ENCODE assay signal across 9 cellular contexts in genomic region chr17:16989230-16989952, GRCh38. TPM values are rescaled to one million over a fixed set of nuclear protein-coding genes. Genes with fewer than 3 reads are reported as not detected.
A peak's percentile ranks its signal among the peaks of the same experiment; 100 is the strongest.
DNase-seq lines count a peak whose midpoint lies in the region; ATAC-seq, FAIRE-seq and TF ChIP-seq lines count a peak whose summit lies in the region.
"Had no signal": no experiment of that assay in that cellular context is flagged by ENCODE, and none has a peak within 500 bp of the region (broad histone marks: within the 10 kb centered on the region; RNA-seq: fewer than 3 reads in every experiment).

No MANE protein-coding gene starts in this region.

- H3K4me1 ChIP-seq in ovary (ENCODE audit: insufficient read depth): no peaks in the 10 kb centered on the region

- TF ChIP-seq EP300 in ovary (IDR thresholded peaks at IDR 0.05): no peak

- no peaks in the 10 kb centered on the region for H3K36me3 ChIP-seq in ovary

- no peak for FAIRE-seq in RCC 7860 (lab: Jason Lieb, UNC)

- WGBS in ovary, 3 donors: 69 to 82% (median 81%) methylated on average over 12 of the region's 12 CpGs

- intact Hi-C loops in left colon (cut with DNase I, micrococcal nuclease): no loop called here
- intact Hi-C loops in ovary (cut with DNase I): no loop called here

- no peak overlapping the region for H3K27ac ChIP-seq in ovary

- TF ChIP-seq POLR2A in GM18505 (IDR thresholded peaks at IDR 0.05; ENCODE audit: borderline replicate concordance, extremely low read depth, insufficient read depth, insufficient read length) (peak; percentile 8), ovary (IDR thresholded peaks at IDR 0.05) (no peak)

- H3K27me3 ChIP-seq in ovary: no peaks in the 10 kb centered on the region

- no peak for TF ChIP-seq CTCF in ovary (IDR thresholded peaks at IDR 0.05)

- DNase-seq in Kasumi-1 (lab: John Stamatoyannopoulos, UW) (peak; percentile 1 to 23), left colon (peak; percentile 59 to 74), ovary (no peak), C1 segment of cervical spinal cord (lab: John Stamatoyannopoulos, UW) (no peak), RCC 7860 (ENCODE audit: low spot score) (no peak), NCI-H82 (lab: John Stamatoyannopoulos, UW) (no peak)

- peak; percentile 21 for ATAC-seq in GM18505 (IDR thresholded peaks at IDR 0.05; ENCODE audit: unreplicated experiment)
- peak; percentile 31 for ATAC-seq in GM21526 (IDR thresholded peaks at IDR 0.05; ENCODE audit: low FRiP score, unreplicated experiment)
- ATAC-seq in left colon: peak; percentile 87

- H3K4me3 ChIP-seq in ovary: no peak overlapping the region

- no peaks in the 10 kb centered on the region for H3K9me3 ChIP-seq in ovary

RNA-seq across cellular contexts. Expression of gene TNFRSF13B, which starts 17.5 kb away (rescaled TPM):
- total RNA-seq in left colon: 1 to 10 TPM in 1 of 2 donors, under 1 TPM in 1; 0.79 to 1.4 TPM
- total RNA-seq in ovary: not detected
- polyA plus RNA-seq in ovary: under 1 TPM in 1 of 2 donors, not detected in 1; 0.53 TPM
- total RNA-seq: HFFc6 had no signal

RNA-seq across cellular contexts. Expression of gene MPRIP, which starts 52.9 kb away (rescaled TPM):
- total RNA-seq in left colon: 100 to 1,000 TPM; 160 to 169 TPM
- total RNA-seq in ovary: 100 to 1,000 TPM in 5 of 7 donors, 10 to 100 TPM in 2; 72.3 to 256 (median 228) TPM
- 100 to 1,000 TPM; 111 to 184 TPM for polyA plus RNA-seq in ovary

Comparison
In these comparisons a context has a peak if more than half of its experiments do, and no peak if none do; other contexts are left out.
1. ATAC-seq: peak in every context shown above with its lines; median percentile 87 in left colon; 31 in GM21526; 21 in GM18505.
2. DNase-seq: peak in Kasumi-1 (2 of 2) and left colon (2 of 2); none in ovary (0 of 5), C1 segment of cervical spinal cord (0 of 14), RCC 7860 (single experiment) and NCI-H82 (single experiment).